In genomic region chr22:23754980-23755636, GRCh38 we compare ENCODE assay signal across 1 cellular context.
TF ChIP-seq lines count a peak whose summit lies in the region.

No MANE protein-coding gene starts in this region.

TF ChIP-seq in endothelial cell of umbilical vein, 7 proteins besides CTCF, POLR2A, EP300 and RAD21:
- TF ChIP-seq MAX (IDR thresholded peaks at IDR 0.05; ENCODE audit: insufficient read depth, insufficient read length): no peak
- no peak for TF ChIP-seq MYC (IDR thresholded peaks at IDR 0.05; ENCODE audit: low read depth, low read length)
- TF ChIP-seq FOS (IDR thresholded peaks at IDR 0.05; ENCODE audit: borderline replicate concordance, insufficient read depth, low read length): no peak
- TF ChIP-seq EZH2 (IDR thresholded peaks at IDR 0.05; ENCODE audit: borderline replicate concordance, low read depth, low read length, severe bottlenecking): no peak
- no peak for TF ChIP-seq POLR2AphosphoS5 (IDR thresholded peaks at IDR 0.05; ENCODE audit: insufficient read depth, low read depth, low read length)
- TF ChIP-seq GATA2 (IDR thresholded peaks at IDR 0.05; ENCODE audit: insufficient read depth, insufficient read length, low read depth, low read length): no peak
- no peak for TF ChIP-seq JUN (IDR thresholded peaks at IDR 0.05; ENCODE audit: borderline replicate concordance, insufficient read depth, insufficient read length, low read depth)
TF ChIP-seq in endothelial cell of umbilical vein: peak in this region for 0.
